Comparison of ENCODE assay signal across 23 cellular contexts in genomic region chr7:18467011-18467410, GRCh38. TPM values are rescaled to one million over a fixed set of nuclear protein-coding genes. Genes with fewer than 3 reads are reported as not detected.
DNase-seq lines count a peak whose midpoint lies in the region; ATAC-seq and TF ChIP-seq lines count a peak whose summit lies in the region.
"Had no signal": no experiment of that assay in that cellular context is flagged by ENCODE, and none has a peak within 500 bp of the region (broad histone marks: within the 10 kb centered on the region; RNA-seq: fewer than 3 reads in every experiment).

No MANE protein-coding gene starts in this region.

- intact Hi-C loops in aorta (cut with DNase I) = no loop called here

- H3K27ac ChIP-seq in osteoblast (ENCODE audit: low read depth, low read length) (no peak overlapping the region), aorta (ENCODE audit: low read depth in 1 of 2, low read length in 2 of 2) (no peak overlapping the region)
- H3K27ac ChIP-seq: SK-N-MC had no signal

- H3K9me3 Mint-ChIP-seq in chondrocyte (ENCODE audit: low read depth) = peaks cover 7% of the 10 kb centered on the region

- 46 to 69% methylated on average over 1 of the region's 1 CpG for WGBS in aorta, 2 donors

- H4K20me1 ChIP-seq in osteoblast (ENCODE audit: insufficient read depth, low read length) = no peaks in the 10 kb centered on the region

- H3K4me3 ChIP-seq in osteoblast (ENCODE audit: insufficient read depth, low read length) (no peak overlapping the region), aorta (ENCODE audit: low read length in 2 of 2) (no peak overlapping the region)
- H3K4me3 ChIP-seq: MG63, SK-N-MC had no signal

- H3K79me2 ChIP-seq in osteoblast (ENCODE audit: insufficient read depth, low read length) = no peaks in the 10 kb centered on the region

- DNase-seq in EH (ENCODE audit: low read depth) (peak; percentile 26), M059J (ENCODE audit: low read depth) (peak; percentile 12), kidney glomerular epithelial cell (lab: John Stamatoyannopoulos, UW) (peak; percentile 62), osteoblast (ENCODE audit: insufficient read length, low spot score, missing footprints) (no peak), NCI-H2029 treated with DMSO at 0.1 percent for 48 hours (lab: John Stamatoyannopoulos, UW) (no peak), aorta (no peak), chondrocyte (ENCODE audit: low spot score) (no peak)
- DNase-seq in stimulated activated CD4-positive, alpha-beta T cell treated with anti-CD3 and anti-CD28 coated beads, Interleukin-2, amount 100 ng/mL, for 48 hours = no peak
- DNase-seq: 8988T, ACHN, BE2C, Calu3, DMS79 treated with DMSO at 0.1 percent for 48 hours, H7, KBM-7, MG63, NCI-H1105 treated with DMSO at 0.1 percent for 48 hours, NCI-H2029, NCI-H2227 treated with DMSO at 0.1 percent for 48 hours, NCI-H510A, NCI-H69, SIG-M5 had no signal

- H3K4me1 Mint-ChIP-seq in chondrocyte (ENCODE audit: low read depth) = peaks cover 8% of the 10 kb centered on the region

- H3K4me1 ChIP-seq in osteoblast (ENCODE audit: insufficient read depth, low read length) (no peaks in the 10 kb centered on the region), aorta (ENCODE audit: control insufficient read depth in 1 of 2, insufficient read depth in 2 of 2, low read length in 2 of 2) (peaks cover 0 to 3% of the 10 kb centered on the region in 2 donors)

- H3K36me3 Mint-ChIP-seq in chondrocyte (ENCODE audit: low read depth) = no peaks in the 10 kb centered on the region

- H2AFZ ChIP-seq in osteoblast (ENCODE audit: low read length) = peak overlapping the region; percentile 38

- H3K9me3 ChIP-seq in osteoblast (ENCODE audit: low read depth, low read length) (no peaks in the 10 kb centered on the region), aorta (ENCODE audit: control insufficient read depth, low read length) (no peaks in the 10 kb centered on the region)
- H3K9me3 ChIP-seq: BE2C, MG63 had no signal

- H3K27ac Mint-ChIP-seq in chondrocyte (ENCODE audit: unreplicated experiment) = no peak overlapping the region

- no peaks in the 10 kb centered on the region for H3K27me3 Mint-ChIP-seq in chondrocyte (ENCODE audit: low read depth)

- TF ChIP-seq CTCF in osteoblast (IDR thresholded peaks at IDR 0.05; ENCODE audit: extremely low read depth, low read depth, low read length) (no peak), chondrocyte (IDR thresholded peaks at IDR 0.05) (no peak)

- ATAC-seq in aorta (ENCODE audit: low FRiP score) = no peak

- H3K4me2 ChIP-seq in osteoblast (ENCODE audit: insufficient read depth, low read length) = no peak overlapping the region

- H3K27me3 ChIP-seq in osteoblast (ENCODE audit: insufficient read depth, low read length) (no peaks in the 10 kb centered on the region), aorta (ENCODE audit: control insufficient read depth in 1 of 2, insufficient read depth in 2 of 2, low read length in 1 of 2) (no peaks in the 10 kb centered on the region)
- H3K27me3 ChIP-seq: BE2C, MG63 had no signal

- no peaks in the 10 kb centered on the region for H3K36me3 ChIP-seq in osteoblast (ENCODE audit: insufficient read depth, low read length)
- no peaks in the 10 kb centered on the region for H3K36me3 ChIP-seq in aorta (ENCODE audit: control insufficient read depth in 1 of 2, insufficient read depth in 2 of 2, low read length in 1 of 2)
- H3K36me3 ChIP-seq: BE2C, MG63 had no signal

- H3K4me3 Mint-ChIP-seq in chondrocyte (ENCODE audit: unreplicated experiment) = no peak overlapping the region

RNA-seq across cellular contexts. Expression of gene HDAC9, which starts 28.5 kb away (rescaled TPM):
- 25.3 and 27.6 TPM in 2 replicates for total RNA-seq in M059J (2014; rRNA removed; shearing (Covaris generic))
- total RNA-seq in osteoblast (11.2 and 21.7 TPM in 2 replicates), aorta (100 to 1,000 TPM in 1 of 2 donors, 10 to 100 TPM in 1; 51.4 to 122 TPM), chondrocyte (5.0 to 6.1 TPM (median 5.9 TPM) in 3 replicates)
- polyA plus RNA-seq in aorta = 10 to 100 TPM in 1 of 2 donors, 1 to 10 TPM in 1; 9.1 to 11.0 TPM

Comparison
In these comparisons a context has a peak if more than half of its experiments do, and no peak if none do; other contexts are left out.
1. DNase-seq: peak in EH (single experiment), M059J (single experiment) and kidney glomerular epithelial cell (single experiment); none in osteoblast (single experiment), NCI-H2029 treated with DMSO at 0.1 percent for 48 hours (single experiment), aorta (0 of 2), chondrocyte (single experiment) and stimulated activated CD4-positive, alpha-beta T cell treated with anti-CD3 and anti-CD28 coated beads, Interleukin-2, amount 100 ng/mL, for 48 hours (0 of 2).